22 cellular contexts compared by ENCODE assay signal in the genomic region with DNA sequence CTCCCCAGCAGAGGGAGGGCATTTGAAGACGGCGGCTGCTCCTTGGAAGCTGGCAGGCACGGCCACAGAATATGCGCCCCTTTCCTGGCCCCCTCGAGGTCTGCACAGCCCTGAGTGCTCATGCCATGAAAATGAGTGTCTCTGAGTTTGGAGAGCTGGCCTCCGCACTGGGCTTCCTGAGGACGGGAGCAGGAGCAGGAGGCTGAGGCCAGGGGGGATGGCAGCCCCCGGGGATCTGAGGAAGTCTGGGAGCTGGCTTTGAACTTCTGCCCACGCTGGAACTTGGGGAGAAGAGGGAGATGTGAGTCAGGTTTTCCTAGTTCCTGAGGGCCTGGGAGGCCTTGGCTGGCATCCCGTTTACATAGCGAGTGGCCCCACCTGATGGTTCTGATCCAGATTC. TPM values are rescaled to one million over a fixed set of nuclear protein-coding genes. Genes with fewer than 3 reads are reported as not detected.
DNase-seq lines count a peak whose midpoint lies in the region; ATAC-seq and TF ChIP-seq lines count a peak whose summit lies in the region.
"Had no signal": no experiment of that assay in that cellular context is flagged by ENCODE, and none has a peak within 500 bp of the region (broad histone marks: within the 10 kb centered on the region; RNA-seq: fewer than 3 reads in every experiment).

No MANE protein-coding gene starts in this region.

- H3K36me3 ChIP-seq in osteoblast (ENCODE audit: insufficient read depth, low read length) (no peaks in the 10 kb centered on the region), mucosa of descending colon (ENCODE audit: low read depth) (no peaks in the 10 kb centered on the region)
- H3K36me3 ChIP-seq: pancreas had no signal

- intact Hi-C loops in mucosa of descending colon (cut with DNase I, micrococcal nuclease): no loop called here

- H2AFZ ChIP-seq in osteoblast (ENCODE audit: low read length): no peak overlapping the region

- H3K4me3 ChIP-seq in cardiac fibroblast (replicated peaks in 1 of 2; ENCODE audit: low read depth in 2 of 2, low read length in 2 of 2): no peak overlapping the region
- H3K4me3 ChIP-seq in osteoblast (ENCODE audit: insufficient read depth, low read length): no peak overlapping the region
- H3K4me3 ChIP-seq in mucosa of descending colon: no peak overlapping the region
- H3K4me3 ChIP-seq: pancreas had no signal

- DNase-seq in COLO829 (ENCODE audit: low spot score): peak; percentile 48
- DNase-seq in NCI-H226: peak; percentile 83
- peak; percentile 15 to 29 for DNase-seq in cardiac fibroblast (ENCODE audit: low read depth in 2 of 2)
- peak; percentile 93 for DNase-seq in osteoblast (ENCODE audit: insufficient read length, low spot score, missing footprints)
- DNase-seq in NCI-H345 (lab: John Stamatoyannopoulos, UW): no peak
- no peak for DNase-seq in T-helper 9 cell
- no peak for DNase-seq in T-helper 1 cell
- DNase-seq in mucosa of descending colon: no peak
- DNase-seq: activated B cell treated with CpG ODN at 0.5 μM for 24 hours; activated CD8-positive, alpha-beta T cell treated with anti-CD3 and anti-CD28 coated beads for 36 hours; activated naive CD4-positive, alpha-beta T cell treated with anti-CD3 and anti-CD28 coated beads for 36 hours; activated T-cell treated with anti-CD3 and anti-CD28 coated beads, Interleukin-2, amount 50 U/mL, for 24 hours; aorta; DMS153; effector memory CD8-positive, alpha-beta T cell; naive B cell; NCI-H1092; NCI-H2081; NCI-H524; SIG-M5 had no signal

- TF ChIP-seq CTCF in cardiac fibroblast (IDR thresholded peaks at IDR 0.05; ENCODE audit: low read depth, low read length): no peak
- TF ChIP-seq CTCF in osteoblast (IDR thresholded peaks at IDR 0.05; ENCODE audit: extremely low read depth, low read depth, low read length): no peak
- TF ChIP-seq CTCF in mucosa of descending colon (IDR thresholded peaks at IDR 0.05): no peak

- H3K79me2 ChIP-seq in osteoblast (ENCODE audit: insufficient read depth, low read length): no peaks in the 10 kb centered on the region

- ATAC-seq in mucosa of descending colon: no peak
- ATAC-seq: activated CD8-positive, alpha-beta T cell treated with anti-CD3 and anti-CD28 coated beads for 36 hours; effector memory CD8-positive, alpha-beta T cell; sciatic nerve had no signal

- peaks cover 32% of the 10 kb centered on the region for H3K4me1 ChIP-seq in osteoblast (ENCODE audit: insufficient read depth, low read length)
- H3K4me1 ChIP-seq in mucosa of descending colon (ENCODE audit: low read depth): no peaks in the 10 kb centered on the region
- H3K4me1 ChIP-seq: pancreas had no signal

- H3K27me3 ChIP-seq in osteoblast (ENCODE audit: insufficient read depth, low read length): no peaks in the 10 kb centered on the region
- H3K27me3 ChIP-seq: pancreas had no signal

- peak overlapping the region; percentile 54 for H3K4me2 ChIP-seq in osteoblast (ENCODE audit: insufficient read depth, low read length)

- H4K20me1 ChIP-seq in osteoblast (ENCODE audit: insufficient read depth, low read length): no peaks in the 10 kb centered on the region

- H3K9me3 ChIP-seq in osteoblast (ENCODE audit: low read depth, low read length) (no peaks in the 10 kb centered on the region), mucosa of descending colon (no peaks in the 10 kb centered on the region)
- H3K9me3 ChIP-seq: pancreas had no signal

- peak overlapping the region; percentile 64 for H3K27ac ChIP-seq in osteoblast (ENCODE audit: low read depth, low read length)
- H3K27ac ChIP-seq: pancreas had no signal

RNA-seq across cellular contexts. Expression of gene RRM2, which starts 47.0 kb away (rescaled TPM):
- total RNA-seq in osteoblast (4.3 and 7.4 TPM in 2 replicates), mucosa of descending colon (10 to 100 TPM in 2 of 3 donors, 1 to 10 TPM in 1; 8.5 to 65.3 (median 12.5) TPM)

Comparison
In these comparisons a context has a peak if more than half of its experiments do, and no peak if none do; other contexts are left out.
1. DNase-seq: peak in COLO829 (single experiment), NCI-H226 (single experiment), cardiac fibroblast (2 of 2) and osteoblast (single experiment); none in NCI-H345 (single experiment), T-helper 9 cell (single experiment), T-helper 1 cell (0 of 5) and mucosa of descending colon (0 of 3).